Comparison of ENCODE assay signal across 13 cellular contexts in the genomic region with DNA sequence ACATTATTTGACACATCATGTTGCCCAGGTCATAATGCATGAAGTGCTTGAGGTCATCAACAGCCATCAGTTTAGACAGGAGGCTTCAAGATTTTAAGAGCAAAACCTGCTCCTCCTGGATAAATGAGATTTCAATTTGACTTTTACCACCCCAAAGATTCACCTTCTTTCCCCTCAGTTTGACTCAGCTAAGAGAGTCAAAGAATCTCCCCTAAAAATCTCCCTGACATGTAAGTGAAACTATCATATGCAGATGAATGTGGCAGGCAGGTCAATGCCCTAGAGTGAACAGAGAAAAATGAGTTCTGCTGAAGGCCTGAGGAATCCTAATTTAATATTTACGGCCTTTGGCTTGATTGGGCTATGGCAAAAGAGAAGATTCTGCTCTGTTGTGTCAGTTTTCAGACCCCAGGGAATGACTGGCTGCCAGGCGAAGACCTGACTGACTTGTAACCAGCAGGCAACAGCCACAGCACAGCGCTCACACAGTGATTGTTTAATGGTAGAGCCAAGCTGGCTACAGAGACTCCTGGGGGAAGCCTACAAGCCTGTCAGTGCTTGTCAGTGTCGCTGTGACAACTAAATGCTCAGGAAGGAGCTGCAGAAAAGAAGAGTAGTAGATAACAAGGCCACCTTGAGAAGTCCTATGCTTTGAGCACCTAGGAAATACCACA.
DNase-seq lines count a peak whose midpoint lies in the region; ATAC-seq and TF ChIP-seq lines count a peak whose summit lies in the region.
"Had no signal": no experiment of that assay in that cellular context is flagged by ENCODE, and none has a peak within 500 bp of the region (broad histone marks: within the 10 kb centered on the region; RNA-seq: fewer than 3 reads in every experiment).

No MANE protein-coding gene starts in this region.

- ATAC-seq in HG03432 (IDR thresholded peaks at IDR 0.05; ENCODE audit: unreplicated experiment) (peak; percentile 88), HG03342 (IDR thresholded peaks at IDR 0.05; ENCODE audit: unreplicated experiment) (no peak)
- ATAC-seq: T-cell had no signal

- no peak overlapping the region for H3K27ac Mint-ChIP-seq in osteocyte (ENCODE audit: unreplicated experiment)
- H3K27ac Mint-ChIP-seq: T-cell had no signal

- peaks cover 61% of the 10 kb centered on the region for H3K9me3 Mint-ChIP-seq in osteocyte (ENCODE audit: unreplicated experiment)

- no peaks in the 10 kb centered on the region for H3K36me3 Mint-ChIP-seq in osteocyte (ENCODE audit: unreplicated experiment)
- H3K36me3 Mint-ChIP-seq: T-cell had no signal

- TF ChIP-seq CTCF in osteocyte (IDR thresholded peaks at IDR 0.05), result no peak

- no peak overlapping the region for H3K4me3 Mint-ChIP-seq in osteocyte (ENCODE audit: unreplicated experiment)
- H3K4me3 Mint-ChIP-seq: T-cell had no signal

- H3K27me3 Mint-ChIP-seq in osteocyte (ENCODE audit: unreplicated experiment), result no peaks in the 10 kb centered on the region
- H3K27me3 Mint-ChIP-seq: T-cell had no signal

- intact Hi-C loops in head of caudate nucleus (cut with DNase I), result no loop called here

- DNase-seq in NCI-H1436 (lab: John Stamatoyannopoulos, UW), result peak; percentile 36
- DNase-seq in NCI-H1436 treated with DMSO at 0.1 percent for 48 hours (lab: John Stamatoyannopoulos, UW), result no peak
- DNase-seq in head of caudate nucleus, result peak in 23 of 42 donors; percentile 12 to 74 (median 29)
- DNase-seq in retina, result peak; percentile 68
- DNase-seq in NCI-H69 (lab: John Stamatoyannopoulos, UW), result no peak
- DNase-seq in osteocyte (ENCODE audit: extremely low spot score, unreplicated experiment), result no peak
- DNase-seq: KBM-7, NCI-H1048, NCI-H187 treated with DMSO at 0.1 percent for 48 hours, NCI-H524, T-cell had no signal

- H3K4me1 Mint-ChIP-seq in osteocyte (ENCODE audit: unreplicated experiment), result no peaks in the 10 kb centered on the region
- H3K4me1 Mint-ChIP-seq: T-cell had no signal

Comparison
In these comparisons a context has a peak if more than half of its experiments do, and no peak if none do; other contexts are left out.
1. DNase-seq: peak in NCI-H1436 (single experiment), head of caudate nucleus (23 of 42) and retina (single experiment); none in NCI-H1436 treated with DMSO at 0.1 percent for 48 hours (single experiment), NCI-H69 (single experiment) and osteocyte (single experiment).